12 cellular contexts compared by ENCODE assay signal in genomic region chr4:95541889-95542607, GRCh38.
A peak's percentile ranks its signal among the peaks of the same experiment; 100 is the strongest.
DNase-seq lines count a peak whose midpoint lies in the region; ATAC-seq and TF ChIP-seq lines count a peak whose summit lies in the region.
"Had no signal": no experiment of that assay in that cellular context is flagged by ENCODE, and none has a peak within 500 bp of the region (broad histone marks: within the 10 kb centered on the region; RNA-seq: fewer than 3 reads in every experiment).

No MANE protein-coding gene starts in this region.

- no peak overlapping the region for H2AFZ ChIP-seq in KMS-11 (ENCODE audit: low read depth)

- CTCF ChIA-PET in HEK293T (lab: Yijun Ruan, JAX), result interaction anchor here (0.7 kb wide), 1 partner anchor 225 kb away, joined by 3 read pairs; no protein-coding TSS in a partner anchor

- TF ChIP-seq CTCF in KMS-11 (conservative IDR thresholded peaks at IDR 0.05; ENCODE audit: low read depth, low read length), result no peak

- H3K36me3 ChIP-seq in KMS-11 (ENCODE audit: insufficient read depth), result no peaks in the 10 kb centered on the region
- H3K36me3 ChIP-seq: BLaER1 had no signal

- ATAC-seq in GM18517 (IDR thresholded peaks at IDR 0.05; ENCODE audit: unreplicated experiment) (peak; percentile 72), GM21515 (IDR thresholded peaks at IDR 0.05; ENCODE audit: unreplicated experiment) (no peak), HG02840 (IDR thresholded peaks at IDR 0.05; ENCODE audit: low FRiP score, unreplicated experiment) (no peak)
- ATAC-seq: stimulated activated effector memory CD8-positive, alpha-beta T cell treated with anti-CD3 and anti-CD28 coated beads, Interleukin-12 subunit alpha, Interleukin-12 subunit beta, amount 100 ng/mL, for 72 hours had no signal

- DNase-seq in HEK293T (ENCODE audit: extremely low spot score), result no peak
- DNase-seq in pons (ENCODE audit: low spot score), result peak; percentile 70
- DNase-seq in D341Med (ENCODE audit: low spot score), result no peak
- DNase-seq in DMS 273 (lab: John Stamatoyannopoulos, UW; ENCODE audit: unreplicated experiment), result no peak
- DNase-seq: GDM1 had no signal

- POLR2A ChIA-PET in HEK293T (lab: Yijun Ruan, JAX), result no interaction called here

- H3K4me3 ChIP-seq in KMS-11 (IDR thresholded peaks at IDR 0.05; ENCODE audit: insufficient read depth, low read depth, low read length), result no peak overlapping the region
- H3K4me3 ChIP-seq: BLaER1 had no signal

- peak overlapping the region; percentile 87 for H3K4me2 ChIP-seq in KMS-11
- H3K4me2 ChIP-seq: BLaER1 had no signal

- no peaks in the 10 kb centered on the region for H3K27me3 ChIP-seq in KMS-11 (ENCODE audit: insufficient read depth, low read depth)
- H3K27me3 ChIP-seq: BLaER1 had no signal

- H3K9ac ChIP-seq in KMS-11, result peak overlapping the region; percentile 7; the same call in 1 of the 2 replicates
- H3K9ac ChIP-seq: BLaER1 had no signal

- H3K27ac ChIP-seq in KMS-11, result peak overlapping the region; percentile 68
- H3K27ac ChIP-seq: BLaER1, VCaP had no signal

- H4K20me1 ChIP-seq in KMS-11 (ENCODE audit: insufficient read depth), result no peaks in the 10 kb centered on the region
- H4K20me1 ChIP-seq: BLaER1 had no signal

- no peaks in the 10 kb centered on the region for H3K79me2 ChIP-seq in KMS-11 (ENCODE audit: insufficient read depth, low read depth)

- H3K4me1 ChIP-seq in KMS-11 (ENCODE audit: low read depth, poor library complexity, severe bottlenecking), result peaks cover 84% of the 10 kb centered on the region
- H3K4me1 ChIP-seq: BLaER1 had no signal

TF ChIP-seq in HEK293T, 16 proteins besides CTCF, POLR2A, EP300 and RAD21:
- TF ChIP-seq PKNOX1 (IDR thresholded peaks at IDR 0.05), result peak; percentile 79
- TF ChIP-seq BHLHE40 (IDR thresholded peaks at IDR 0.05; ENCODE audit: borderline replicate concordance), result no peak
- TF ChIP-seq SUZ12 (IDR thresholded peaks at IDR 0.05), result no peak
- TF ChIP-seq ZNF384 (IDR thresholded peaks at IDR 0.05), result no peak
TF ChIP-seq in HEK293T: peak in this region for 1.
